In the genomic region with DNA sequence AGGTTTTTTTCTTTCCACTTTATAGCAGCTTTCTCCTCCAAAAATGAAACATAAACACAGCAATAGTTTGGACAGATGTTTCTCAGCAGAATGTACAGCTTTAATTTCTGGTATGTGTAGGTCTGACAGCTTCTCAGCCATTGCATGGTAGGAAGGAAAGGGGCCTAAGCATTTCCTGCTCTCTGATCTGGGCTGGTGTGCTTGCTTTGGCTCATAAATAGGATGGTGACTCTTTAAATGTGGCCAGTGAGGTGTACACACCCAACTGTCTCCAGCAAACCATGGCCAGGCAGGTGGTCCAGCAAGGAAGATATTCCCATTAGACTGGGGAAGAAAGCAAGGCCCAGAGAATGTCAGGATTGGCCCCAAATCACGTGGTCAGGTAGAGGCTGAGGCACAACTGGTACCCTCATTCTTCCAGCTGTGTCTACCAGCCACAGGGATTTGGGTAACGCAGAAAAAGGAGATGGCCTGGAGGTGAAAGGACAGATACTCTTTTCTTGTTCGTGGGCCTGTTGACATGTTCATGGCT, we compare ENCODE assay signal across 16 cellular contexts. TPM values are rescaled to one million over a fixed set of nuclear protein-coding genes. Genes with fewer than 3 reads are reported as not detected.
DNase-seq lines count a peak whose midpoint lies in the region; ATAC-seq and TF ChIP-seq lines count a peak whose summit lies in the region.
"Had no signal": no experiment of that assay in that cellular context is flagged by ENCODE, and none has a peak within 500 bp of the region (broad histone marks: within the 10 kb centered on the region; RNA-seq: fewer than 3 reads in every experiment).

No MANE protein-coding gene starts in this region.

- H3K4me3 Mint-ChIP-seq in activated CD4-positive, alpha-beta memory T cell treated with anti-CD3 and anti-CD28 coated beads, Interleukin-2, amount 10 ng/mL, durations not matched to agents 7 days and 5 days: no peak overlapping the region
- no peak overlapping the region for H3K4me3 Mint-ChIP-seq in activated CD4-positive, alpha-beta memory T cell treated with anti-CD3 and anti-CD28 coated beads for 36 hours
- H3K4me3 Mint-ChIP-seq in dendritic cell treated with granulocyte-macrophage colony-stimulating factor and Interleukin-4, amounts not matched to agents 40 ng/mL and 50 ng/mL, for 4 days: no peak overlapping the region
- H3K4me3 Mint-ChIP-seq: GM23338 had no signal

- H3K27me3 ChIP-seq in MM.1S (replicated peaks; ENCODE audit: insufficient read depth, low read length): no peaks in the 10 kb centered on the region
- no peaks in the 10 kb centered on the region for H3K27me3 ChIP-seq in SK-N-SH (ENCODE audit: insufficient read depth)
- H3K27me3 ChIP-seq: MG63 had no signal

- H3K27ac ChIP-seq in MM.1S (ENCODE audit: low read length) (no peak overlapping the region), SK-N-SH (ENCODE audit: low read depth in 2 of 2, low read length in 1 of 2) (no peak overlapping the region)

- no peaks in the 10 kb centered on the region for H4K20me1 ChIP-seq in MM.1S (ENCODE audit: insufficient read depth, low read length)
- H4K20me1 ChIP-seq in SK-N-SH (ENCODE audit: insufficient read depth): no peaks in the 10 kb centered on the region

- H3K27me3 Mint-ChIP-seq in activated CD4-positive, alpha-beta memory T cell treated with anti-CD3 and anti-CD28 coated beads, Interleukin-2, amount 10 ng/mL, durations not matched to agents 7 days and 5 days: peaks cover 4% of the 10 kb centered on the region
- H3K27me3 Mint-ChIP-seq in activated CD4-positive, alpha-beta memory T cell treated with anti-CD3 and anti-CD28 coated beads for 36 hours: no peaks in the 10 kb centered on the region
- H3K27me3 Mint-ChIP-seq in dendritic cell treated with granulocyte-macrophage colony-stimulating factor and Interleukin-4, amounts not matched to agents 40 ng/mL and 50 ng/mL, for 4 days: peaks cover 3% of the 10 kb centered on the region

- 0 out of 2 replicates have a peak overlapping the region, but pooled peaks have one; percentile 41 for H2AFZ ChIP-seq in MM.1S (ENCODE audit: low read length)
- H2AFZ ChIP-seq in SK-N-SH (ENCODE audit: low read depth): no peak overlapping the region
- H2AFZ ChIP-seq: GM23338 had no signal

- H3K36me3 ChIP-seq in MM.1S (replicated peaks; ENCODE audit: insufficient read depth, low read length): no peaks in the 10 kb centered on the region
- no peaks in the 10 kb centered on the region for H3K36me3 ChIP-seq in SK-N-SH (replicated peaks in 1 of 2; ENCODE audit: control insufficient read depth in 1 of 2, insufficient read depth in 2 of 2, low read length in 1 of 2)

- WGBS in SK-N-SH (ENCODE audit: low lambda C conversion rate): 38% methylated on average over 2 of the region's 3 CpGs

- DNase-seq in activated CD4-positive, alpha-beta memory T cell treated with anti-CD3 and anti-CD28 coated beads, Interleukin-2, amount 10 ng/mL, durations not matched to agents 7 days and 5 days: no peak
- no peak for DNase-seq in activated CD4-positive, alpha-beta memory T cell treated with anti-CD3 and anti-CD28 coated beads for 36 hours
- peak; percentile 22 for DNase-seq in MM.1S
- peak; percentile 28 for DNase-seq in posterior vena cava (ENCODE audit: low spot score)
- DNase-seq in SK-N-SH: no peak
- no peak for DNase-seq in stimulated activated CD4-positive, alpha-beta T cell treated with anti-CD3 and anti-CD28 coated beads, Interleukin-4, amount 100 ng/mL, for 1 hour
- DNase-seq: MG63; NCI-H1930; NCI-H526 treated with DMSO at 0.1 percent for 48 hours; stimulated activated CD4-positive, alpha-beta T cell treated with anti-CD3 and anti-CD28 coated beads, Interleukin-4, amount 100 ng/mL, for 24 hours had no signal

- H3K4me2 ChIP-seq in MM.1S (ENCODE audit: low read depth, low read length) (no peak overlapping the region), SK-N-SH (no peak overlapping the region)
- H3K4me2 ChIP-seq: GM23338 had no signal

- POLR2A ChIA-PET in activated CD4-positive, alpha-beta memory T cell treated with anti-CD3 and anti-CD28 coated beads, Interleukin-2, amount 10 ng/mL, durations not matched to agents 7 days and 5 days (lab: Charles Lee): interaction anchor here (1.2 kb wide), 1 partner anchor 73 kb away, joined by 3 read pairs; no protein-coding TSS in a partner anchor
- POLR2A ChIA-PET in activated CD4-positive, alpha-beta memory T cell treated with anti-CD3 and anti-CD28 coated beads for 36 hours (lab: Charles Lee): no interaction called here
- POLR2A ChIA-PET in SK-N-SH (lab: Yijun Ruan, JAX): no interaction called here

- H3K4me1 ChIP-seq in MM.1S (ENCODE audit: low read length) (no peaks in the 10 kb centered on the region), SK-N-SH (ENCODE audit: control insufficient read depth in 1 of 2, insufficient read depth in 2 of 2, low read depth in 1 of 2, low read length in 1 of 2) (peaks cover 12 to 15% of the 10 kb centered on the region in 2 experiments)

- H3K9me3 Mint-ChIP-seq in activated CD4-positive, alpha-beta memory T cell treated with anti-CD3 and anti-CD28 coated beads, Interleukin-2, amount 10 ng/mL, durations not matched to agents 7 days and 5 days: no peaks in the 10 kb centered on the region
- H3K9me3 Mint-ChIP-seq in activated CD4-positive, alpha-beta memory T cell treated with anti-CD3 and anti-CD28 coated beads for 36 hours: no peaks in the 10 kb centered on the region
- no peaks in the 10 kb centered on the region for H3K9me3 Mint-ChIP-seq in dendritic cell treated with granulocyte-macrophage colony-stimulating factor and Interleukin-4, amounts not matched to agents 40 ng/mL and 50 ng/mL, for 4 days

- intact Hi-C loops in activated CD4-positive, alpha-beta memory T cell treated with anti-CD3 and anti-CD28 coated beads for 36 hours (cut with micrococcal nuclease): no loop called here
- intact Hi-C loops in dendritic cell treated with granulocyte-macrophage colony-stimulating factor and Interleukin-4, amounts not matched to agents 40 ng/mL and 50 ng/mL, for 4 days (cut with micrococcal nuclease): no loop called here
- intact Hi-C loops in posterior vena cava (cut with DNase I): loop anchor here (5.0 to 10.0 kb wide), 3 partner anchors 78 to 1112 kb away; no protein-coding TSS in a partner anchor

- TF ChIP-seq RAD21 in SK-N-SH (IDR thresholded peaks at IDR 0.05; ENCODE audit: low read length): no peak

- H3K9me3 ChIP-seq in MM.1S (replicated peaks; ENCODE audit: insufficient read depth, low read length): no peaks in the 10 kb centered on the region
- no peaks in the 10 kb centered on the region for H3K9me3 ChIP-seq in SK-N-SH

- H3K79me2 ChIP-seq in MM.1S (ENCODE audit: low read length): no peaks in the 10 kb centered on the region
- H3K79me2 ChIP-seq in SK-N-SH (ENCODE audit: insufficient read depth): no peaks in the 10 kb centered on the region

- no peak for TF ChIP-seq EP300 in SK-N-SH (IDR thresholded peaks at IDR 0.05; ENCODE audit: borderline replicate concordance in 1 of 2, low read depth in 1 of 2, low read length in 1 of 2)

- H3K9me2 ChIP-seq in MM.1S (replicated peaks; ENCODE audit: insufficient read depth, low read length) (no peaks in the 10 kb centered on the region), SK-N-SH (no peaks in the 10 kb centered on the region)

- TF ChIP-seq CTCF in MM.1S (IDR thresholded peaks at IDR 0.05; ENCODE audit: low read length) (no peak), SK-N-SH (IDR thresholded peaks at IDR 0.05) (no peak)

- peaks cover 17% of the 10 kb centered on the region for H3K4me1 Mint-ChIP-seq in activated CD4-positive, alpha-beta memory T cell treated with anti-CD3 and anti-CD28 coated beads, Interleukin-2, amount 10 ng/mL, durations not matched to agents 7 days and 5 days
- peaks cover 9% of the 10 kb centered on the region for H3K4me1 Mint-ChIP-seq in activated CD4-positive, alpha-beta memory T cell treated with anti-CD3 and anti-CD28 coated beads for 36 hours (ENCODE audit: low read depth)
- H3K4me1 Mint-ChIP-seq in dendritic cell treated with granulocyte-macrophage colony-stimulating factor and Interleukin-4, amounts not matched to agents 40 ng/mL and 50 ng/mL, for 4 days (ENCODE audit: low read depth): peaks cover 14% of the 10 kb centered on the region
- H3K4me1 Mint-ChIP-seq: GM23338 had no signal

- CTCF ChIA-PET in activated CD4-positive, alpha-beta memory T cell treated with anti-CD3 and anti-CD28 coated beads, Interleukin-2, amount 10 ng/mL, durations not matched to agents 7 days and 5 days (lab: Charles Lee): interaction anchor here (1.9 to 2.4 kb wide), 2 partner anchors 10 to 73 kb away, joined by 5 to 11 read pairs; no protein-coding TSS in a partner anchor
- CTCF ChIA-PET in activated CD4-positive, alpha-beta memory T cell treated with anti-CD3 and anti-CD28 coated beads for 36 hours (lab: Charles Lee): interaction anchor here (0.6 to 5.9 kb wide), 4 partner anchors 77 to 403 kb away, joined by 3 to 44 read pairs (median 3); no protein-coding TSS in a partner anchor
- CTCF ChIA-PET in SK-N-SH (lab: Yijun Ruan, JAX): interaction anchor here (1.2 to 2.2 kb wide), 2 partner anchors 73 to 127 kb away, joined by 3 to 10 read pairs; no protein-coding TSS in a partner anchor

- ATAC-seq in HG03039 (IDR thresholded peaks at IDR 0.05; ENCODE audit: unreplicated experiment): no peak
- ATAC-seq: GM23338, SK-N-SH treated with all-trans-retinoic acid at 6 μM for 48 hours had no signal

- H3K9ac ChIP-seq in MM.1S (ENCODE audit: low read length) (no peak overlapping the region), SK-N-SH (no peak overlapping the region)

- H3F3A ChIP-seq in MM.1S (ENCODE audit: insufficient read depth, low read length) (no peaks in the 10 kb centered on the region), SK-N-SH (replicated peaks; ENCODE audit: insufficient read depth) (peaks cover 24% of the 10 kb centered on the region)

- H3K4me3 ChIP-seq in MM.1S (ENCODE audit: low read length) (no peak overlapping the region), SK-N-SH (ENCODE audit: low read depth in 2 of 2, low read length in 1 of 2) (no peak overlapping the region)
- H3K4me3 ChIP-seq: GM23338, MG63 had no signal

- H3K36me3 Mint-ChIP-seq in activated CD4-positive, alpha-beta memory T cell treated with anti-CD3 and anti-CD28 coated beads, Interleukin-2, amount 10 ng/mL, durations not matched to agents 7 days and 5 days (ENCODE audit: low read depth): no peaks in the 10 kb centered on the region
- H3K36me3 Mint-ChIP-seq in activated CD4-positive, alpha-beta memory T cell treated with anti-CD3 and anti-CD28 coated beads for 36 hours: no peaks in the 10 kb centered on the region
- H3K36me3 Mint-ChIP-seq in dendritic cell treated with granulocyte-macrophage colony-stimulating factor and Interleukin-4, amounts not matched to agents 40 ng/mL and 50 ng/mL, for 4 days (ENCODE audit: low read depth): no peaks in the 10 kb centered on the region

- peak overlapping the region; percentile 12 for H3K27ac Mint-ChIP-seq in activated CD4-positive, alpha-beta memory T cell treated with anti-CD3 and anti-CD28 coated beads, Interleukin-2, amount 10 ng/mL, durations not matched to agents 7 days and 5 days
- H3K27ac Mint-ChIP-seq in activated CD4-positive, alpha-beta memory T cell treated with anti-CD3 and anti-CD28 coated beads for 36 hours: no peak overlapping the region
- H3K27ac Mint-ChIP-seq in dendritic cell treated with granulocyte-macrophage colony-stimulating factor and Interleukin-4, amounts not matched to agents 40 ng/mL and 50 ng/mL, for 4 days: peak overlapping the region; percentile 42
- H3K27ac Mint-ChIP-seq: GM23338 had no signal

RNA-seq across cellular contexts. Expression of gene ITGA11, which starts 52.1 kb away (rescaled TPM):
- total RNA-seq in activated CD4-positive, alpha-beta memory T cell treated with anti-CD3 and anti-CD28 coated beads, Interleukin-2, amount 10 ng/mL, durations not matched to agents 7 days and 5 days: under 1 TPM; 0.20 to 0.73 TPM
- total RNA-seq in activated CD4-positive, alpha-beta memory T cell treated with anti-CD3 and anti-CD28 coated beads for 36 hours: under 1 TPM; 0.56 to 0.59 TPM
- total RNA-seq in posterior vena cava: 10 to 100 TPM; 23.1 to 62.5 TPM
- polyA plus RNA-seq in SK-N-SH (2012; rRNA removed): 0.49 and 0.52 TPM in 2 replicates
- 0.29 and 0.53 TPM in 2 replicates for polyA plus RNA-seq in SK-N-SH (2012; cell fraction: cytosol; rRNA removed)
- 1.0 and 1.1 TPM in 2 replicates for polyA plus RNA-seq in SK-N-SH (2012; cell fraction: nucleus; rRNA removed)
- total RNA-seq: HT-29 had no signal
- polyA plus RNA-seq: keratinocyte had no signal

Comparison
In these comparisons a context has a peak if more than half of its experiments do, and no peak if none do; other contexts are left out.
1. DNase-seq: peak in MM.1S (single experiment) and posterior vena cava (single experiment); none in activated CD4-positive, alpha-beta memory T cell treated with anti-CD3 and anti-CD28 coated beads, Interleukin-2, amount 10 ng/mL, durations not matched to agents 7 days and 5 days (single experiment), activated CD4-positive, alpha-beta memory T cell treated with anti-CD3 and anti-CD28 coated beads for 36 hours (single experiment), SK-N-SH (single experiment) and stimulated activated CD4-positive, alpha-beta T cell treated with anti-CD3 and anti-CD28 coated beads, Interleukin-4, amount 100 ng/mL, for 1 hour (single experiment).
2. RNA of gene ITGA11, which starts 52.1 kb away (total RNA-seq): 23.1 to 62.5 TPM in posterior vena cava; 0.20 to 0.73 TPM in activated CD4-positive, alpha-beta memory T cell treated with anti-CD3 and anti-CD28 coated beads, Interleukin-2, amount 10 ng/mL, durations not matched to agents 7 days and 5 days and 0.56 to 0.59 TPM in activated CD4-positive, alpha-beta memory T cell treated with anti-CD3 and anti-CD28 coated beads for 36 hours; every median in the first group is over 10 times any median in the second.
3. intact Hi-C loops: an anchor here in posterior vena cava (5.0 to 10.0 kb wide); none called in activated CD4-positive, alpha-beta memory T cell treated with anti-CD3 and anti-CD28 coated beads for 36 hours and dendritic cell treated with granulocyte-macrophage colony-stimulating factor and Interleukin-4, amounts not matched to agents 40 ng/mL and 50 ng/mL, for 4 days.